Comparison of ENCODE assay signal across 16 cellular contexts in genomic region chr15:31476411-31476810, GRCh38.
DNase-seq lines count a peak whose midpoint lies in the region; ATAC-seq and TF ChIP-seq lines count a peak whose summit lies in the region.
"Had no signal": no experiment of that assay in that cellular context is flagged by ENCODE, and none has a peak within 500 bp of the region (broad histone marks: within the 10 kb centered on the region; RNA-seq: fewer than 3 reads in every experiment).

No MANE protein-coding gene starts in this region.

- no peak overlapping the region for H3K4ac ChIP-seq in neuronal stem cell (ENCODE audit: low read length)

- H3K27me3 ChIP-seq in CD8-positive, alpha-beta memory T cell (ENCODE audit: insufficient read depth, low read length, poor library complexity, severe bottlenecking) = no peaks in the 10 kb centered on the region
- H3K27me3 ChIP-seq in neuronal stem cell (ENCODE audit: control insufficient read depth in 3 of 3, insufficient read depth in 3 of 3, low read depth in 1 of 3, low read length in 3 of 3) (peaks cover 0 to 7% (median 4%) of the 10 kb centered on the region in 3 experiments), foreskin keratinocyte (peaks cover 11% of the 10 kb centered on the region), osteoblast (ENCODE audit: insufficient read depth, low read length) (peaks cover 20% of the 10 kb centered on the region)

- peak overlapping the region in 5 of 8 donors; percentile 63 to 82 (median 78) for H3K27ac Mint-ChIP-seq in CD8-positive, alpha-beta memory T cell
- peak overlapping the region; percentile 78 for H3K27ac Mint-ChIP-seq in central memory CD8-positive, alpha-beta T cell (ENCODE audit: low read depth)
- H3K27ac Mint-ChIP-seq: B cell, HFFc6 had no signal

- POLR2A ChIA-PET in CD8-positive, alpha-beta memory T cell (lab: Charles Lee) = interaction anchor here (0.9 to 1.2 kb wide), 2 partner anchors 17 to 41 kb away, joined by 3 read pairs; no protein-coding TSS in a partner anchor

- H3K18ac ChIP-seq in neuronal stem cell (ENCODE audit: low read length) = no peak overlapping the region

- WGBS in neuronal stem cell (ENCODE audit: extremely low coverage in 2 of 2, insufficient read length in 2 of 2, insufficient replicate concordance in 1 of 2), 2 donors = no CpG with 5 or more reads among the region's 4 CpGs

- TF ChIP-seq CTCF in C4-2B (conservative IDR thresholded peaks at IDR 0.05) (no peak), foreskin keratinocyte (conservative IDR thresholded peaks at IDR 0.05) (no peak), osteoblast (IDR thresholded peaks at IDR 0.05; ENCODE audit: extremely low read depth, low read depth, low read length) (no peak)

- H3K14ac ChIP-seq in neuronal stem cell (ENCODE audit: low read length) = no peak overlapping the region

- H2BK15ac ChIP-seq in neuronal stem cell (ENCODE audit: low read length) = peak overlapping the region; percentile 15

- peaks cover 68 to 98% (median 70%) of the 10 kb centered on the region in 3 donors for H3K4me1 Mint-ChIP-seq in CD8-positive, alpha-beta memory T cell
- peaks cover 56% of the 10 kb centered on the region for H3K4me1 Mint-ChIP-seq in central memory CD8-positive, alpha-beta T cell

- no peak overlapping the region for H3K4me2 ChIP-seq in neuronal stem cell (ENCODE audit: insufficient read depth, low read length, poor library complexity, severe bottlenecking)
- H3K4me2 ChIP-seq in osteoblast (ENCODE audit: insufficient read depth, low read length) = no peak overlapping the region
- H3K4me2 ChIP-seq: KMS-11, PC-9 had no signal

- CTCF ChIA-PET in CD8-positive, alpha-beta memory T cell (lab: Charles Lee) = interaction anchor here (1.1 to 7.0 kb wide), 3 partner anchors 12 to 111 kb away, joined by 3 to 62 read pairs (median 52); no protein-coding TSS in a partner anchor

- H3K79me1 ChIP-seq in neuronal stem cell (ENCODE audit: low read depth, low read length) = no peaks in the 10 kb centered on the region

- no peak overlapping the region for H2BK120ac ChIP-seq in neuronal stem cell (ENCODE audit: low read depth, low read length)

- H3K27me3 Mint-ChIP-seq in CD8-positive, alpha-beta memory T cell = no peaks in the 10 kb centered on the region
- no peaks in the 10 kb centered on the region for H3K27me3 Mint-ChIP-seq in central memory CD8-positive, alpha-beta T cell

- no peak overlapping the region for H3K4me3 ChIP-seq in CD8-positive, alpha-beta memory T cell (ENCODE audit: low read length)
- H3K4me3 ChIP-seq in neuronal stem cell (ENCODE audit: low read length in 2 of 2) (no peak overlapping the region), osteoblast (ENCODE audit: insufficient read depth, low read length) (no peak overlapping the region)
- H3K4me3 ChIP-seq: PC-9 had no signal

- no peak overlapping the region for H3K4me3 Mint-ChIP-seq in CD8-positive, alpha-beta memory T cell
- H3K4me3 Mint-ChIP-seq in central memory CD8-positive, alpha-beta T cell = no peak overlapping the region
- H3K4me3 Mint-ChIP-seq: B cell, HFFc6 had no signal

- no peak for ATAC-seq in central memory CD8-positive, alpha-beta T cell (replicated peaks; ENCODE audit: extremely low read depth, poor library complexity, severe bottlenecking)
- ATAC-seq in foreskin keratinocyte (no peak), GM21723 (IDR thresholded peaks at IDR 0.05; ENCODE audit: unreplicated experiment) (no peak)
- ATAC-seq: Right ventricle myocardium inferior had no signal

- H2BK12ac ChIP-seq in neuronal stem cell (ENCODE audit: low read length) = no peak overlapping the region

- no peaks in the 10 kb centered on the region for H3K79me2 ChIP-seq in osteoblast (ENCODE audit: insufficient read depth, low read length)

- H4K8ac ChIP-seq in neuronal stem cell (ENCODE audit: low read depth, low read length) = peak overlapping the region; percentile 25

- no peak overlapping the region for H4K91ac ChIP-seq in neuronal stem cell (ENCODE audit: low read depth, low read length, poor library complexity)

- no peak for DNase-seq in CD8-positive, alpha-beta memory T cell
- DNase-seq in central memory CD8-positive, alpha-beta T cell (ENCODE audit: low spot score in 2 of 2) = no peak
- DNase-seq in neuronal stem cell (ENCODE audit: low spot score) (no peak), foreskin keratinocyte (no peak), osteoblast (ENCODE audit: insufficient read length, low spot score, missing footprints) (no peak), KG1 (lab: John Stamatoyannopoulos, UW) (no peak)
- DNase-seq: HFFc6, NCI-H1105, NCI-H1694 treated with DMSO at 0.1 percent for 48 hours, NCI-H446, PC-9 had no signal

- H3K36me3 ChIP-seq in CD8-positive, alpha-beta memory T cell (ENCODE audit: insufficient read depth, low read length) = no peaks in the 10 kb centered on the region
- H3K36me3 ChIP-seq in neuronal stem cell (replicated peaks in 1 of 2; ENCODE audit: control insufficient read depth in 2 of 2, insufficient read depth in 2 of 2, low read length in 2 of 2) (no peaks in the 10 kb centered on the region), osteoblast (ENCODE audit: insufficient read depth, low read length) (no peaks in the 10 kb centered on the region)

- H3K27ac ChIP-seq in C4-2B = peak overlapping the region; percentile 1; the same call in 1 of the 2 replicates
- H3K27ac ChIP-seq in CD8-positive, alpha-beta memory T cell (ENCODE audit: low read depth, low read length) = no peak overlapping the region
- no peak overlapping the region for H3K27ac ChIP-seq in neuronal stem cell (replicated peaks; ENCODE audit: low read length)
- H3K27ac ChIP-seq in foreskin keratinocyte = no peak overlapping the region
- H3K27ac ChIP-seq in osteoblast (ENCODE audit: low read depth, low read length) = no peak overlapping the region
- H3K27ac ChIP-seq: KMS-11, PC-9 had no signal

- no peak overlapping the region for H3K9ac ChIP-seq in neuronal stem cell (ENCODE audit: low read depth, low read length, poor library complexity)
- H3K9ac ChIP-seq: KMS-11 had no signal

- H4K20me1 ChIP-seq in osteoblast (ENCODE audit: insufficient read depth, low read length) = no peaks in the 10 kb centered on the region

- H2AK5ac ChIP-seq in neuronal stem cell (ENCODE audit: low read depth, low read length) = peak overlapping the region; percentile 71

- peak overlapping the region; percentile 5 for H3K23ac ChIP-seq in neuronal stem cell (ENCODE audit: low read depth, low read length, poor library complexity)

- peaks cover 0 to 23% (median 5%) of the 10 kb centered on the region in 3 donors for H3K36me3 Mint-ChIP-seq in CD8-positive, alpha-beta memory T cell
- peaks cover 6% of the 10 kb centered on the region for H3K36me3 Mint-ChIP-seq in central memory CD8-positive, alpha-beta T cell (ENCODE audit: insufficient read depth)

- H3K4me1 ChIP-seq in CD8-positive, alpha-beta memory T cell (ENCODE audit: insufficient read depth, low read length) = peaks cover 47% of the 10 kb centered on the region
- H3K4me1 ChIP-seq in neuronal stem cell (ENCODE audit: control insufficient read depth in 2 of 2, insufficient read depth in 1 of 2, low read depth in 1 of 2, low read length in 2 of 2) (peaks cover 2% of the 10 kb centered on the region in 2 donors), foreskin keratinocyte (peaks cover 3% of the 10 kb centered on the region), osteoblast (ENCODE audit: insufficient read depth, low read length) (peaks cover 23% of the 10 kb centered on the region)

- H2AFZ ChIP-seq in neuronal stem cell (ENCODE audit: low read length) (no peak overlapping the region), osteoblast (ENCODE audit: low read length) (no peak overlapping the region)
- H2AFZ ChIP-seq: PC-9 had no signal

- H3K9me3 Mint-ChIP-seq in CD8-positive, alpha-beta memory T cell = no peaks in the 10 kb centered on the region
- no peaks in the 10 kb centered on the region for H3K9me3 Mint-ChIP-seq in central memory CD8-positive, alpha-beta T cell
- H3K9me3 Mint-ChIP-seq: HFFc6 had no signal

- H3K9me3 ChIP-seq in CD8-positive, alpha-beta memory T cell (ENCODE audit: low read length) = no peaks in the 10 kb centered on the region
- H3K9me3 ChIP-seq in neuronal stem cell (replicated peaks in 1 of 2; ENCODE audit: control insufficient read depth in 2 of 2, insufficient read depth in 1 of 2, low read depth in 1 of 2, low read length in 2 of 2) = peaks cover 0 to 3% of the 10 kb centered on the region in 2 donors
- no peaks in the 10 kb centered on the region for H3K9me3 ChIP-seq in osteoblast (ENCODE audit: low read depth, low read length)

- no peak overlapping the region for H2BK5ac ChIP-seq in neuronal stem cell (ENCODE audit: low read length)
